ENCODE assay signal across 8 cellular contexts in genomic region chr11:15113381-15113780, GRCh38. TPM values are rescaled to one million over a fixed set of nuclear protein-coding genes. Genes with fewer than 3 reads are reported as not detected.
DNase-seq lines count a peak whose midpoint lies in the region; ATAC-seq, FAIRE-seq and TF ChIP-seq lines count a peak whose summit lies in the region.
"Had no signal": no experiment of that assay in that cellular context is flagged by ENCODE, and none has a peak within 500 bp of the region (broad histone marks: within the 10 kb centered on the region; RNA-seq: fewer than 3 reads in every experiment).

No MANE protein-coding gene starts in this region.

- no peak overlapping the region for H2AFZ ChIP-seq in HepG2 (ENCODE audit: low read length)

- DNase-seq in Peyer's patch: peak in 2 of 3 donors; percentile 80 to 83
- DNase-seq in renal cortical epithelial cell (ENCODE audit: low read depth): peak; percentile 56
- DNase-seq in HepG2 (ENCODE audit: low spot score): no peak
- DNase-seq in midbrain (lab: John Stamatoyannopoulos, UW): no peak
- no peak for DNase-seq in iPS-NIHi11 (ENCODE audit: low spot score)

- ATAC-seq in GM19351 (IDR thresholded peaks at IDR 0.05; ENCODE audit: unreplicated experiment): peak; percentile 85
- peak; percentile 94 for ATAC-seq in HG03025 (IDR thresholded peaks at IDR 0.05; ENCODE audit: low FRiP score, unreplicated experiment)
- no peak for ATAC-seq in HepG2

- H3K4me2 ChIP-seq in HepG2 (ENCODE audit: low read depth, low read length): no peak overlapping the region

- TF ChIP-seq RAD21 in HepG2 (CRISPR knock-in tag; IDR thresholded peaks at IDR 0.05): no peak

- H3K27ac ChIP-seq in Peyer's patch (peak overlapping the region in 1 of 4 donors; percentile 27), HepG2 (ENCODE audit: extremely low read length, insufficient read depth, low read length) (no peak overlapping the region)

- TF ChIP-seq EP300 in HepG2 (IDR thresholded peaks at IDR 0.05; ENCODE audit: low read depth in 2 of 2, low read length in 2 of 2) (no peak), HepG2 (CRISPR knock-in tag; IDR thresholded peaks at IDR 0.05; ENCODE audit: borderline replicate concordance) (no peak)

- POLR2A ChIA-PET in HepG2 (lab: Yijun Ruan, JAX): no interaction called here

- H3K79me2 ChIP-seq in HepG2 (ENCODE audit: insufficient read depth, low read length): no peaks in the 10 kb centered on the region

- CTCF ChIA-PET in HepG2 (lab: Yijun Ruan, JAX; ENCODE audit: low intra/inter-chr PET ratio, low total read pairs): no interaction called here

- no peak overlapping the region for H3K9ac ChIP-seq in HepG2 (ENCODE audit: insufficient read depth, low read depth, low read length)

- intact Hi-C loops in HepG2 (cut with micrococcal nuclease; ENCODE audit: unreplicated experiment): no loop called here

- no peaks in the 10 kb centered on the region for H3K36me3 ChIP-seq in Peyer's patch
- H3K36me3 ChIP-seq in HepG2 (replicated peaks in 1 of 2; ENCODE audit: control insufficient read depth in 1 of 2, insufficient read depth in 2 of 2, low read length in 2 of 2): no peaks in the 10 kb centered on the region

- WGBS in HepG2 (ENCODE audit: low lambda C conversion rate): 57% methylated on average over 5 of the region's 5 CpGs

- no peaks in the 10 kb centered on the region for H3K9me3 ChIP-seq in Peyer's patch
- no peaks in the 10 kb centered on the region for H3K9me3 ChIP-seq in HepG2 (ENCODE audit: low read length)

- TF ChIP-seq POLR2A in Peyer's patch (IDR thresholded peaks at IDR 0.05) (no peak), HepG2 (IDR thresholded peaks at IDR 0.05; ENCODE audit: insufficient read depth in 1 of 2, low read depth in 2 of 2, low read length in 2 of 2) (no peak)

- no TSS peak for BruUV-seq in HepG2 (replicated peaks; lab: Mats Ljungman, UMichigan)

- no peaks in the 10 kb centered on the region for H4K20me1 ChIP-seq in HepG2 (ENCODE audit: insufficient read depth, low read length)

- in situ Hi-C loops in HepG2 (cut with HindIII; ENCODE audit: extremely low pct_ligation_motif_present, low pct_unique_long_range_greater_than_20kb): no loop called here

- no peak overlapping the region for H3K4me3 ChIP-seq in Peyer's patch
- H3K4me3 ChIP-seq in HepG2 (replicated peaks in 1 of 3; ENCODE audit: insufficient read depth in 1 of 3, low read depth in 2 of 3, low read length in 3 of 3): no peak overlapping the region

- FAIRE-seq in HepG2 (lab: Jason Lieb, UNC): no peak
- FAIRE-seq: colon had no signal

- H3K27me3 ChIP-seq in Peyer's patch: no peaks in the 10 kb centered on the region
- H3K27me3 ChIP-seq in HepG2 (ENCODE audit: control insufficient read depth in 1 of 2, insufficient read depth in 2 of 2, low read length in 2 of 2): no peaks in the 10 kb centered on the region; a peak in 1 of 5 replicates

- peaks cover 0 to 12% (median 0%) of the 10 kb centered on the region in 4 donors for H3K4me1 ChIP-seq in Peyer's patch
- H3K4me1 ChIP-seq in HepG2 (ENCODE audit: insufficient read depth, low read length): no peaks in the 10 kb centered on the region

- no peak for TF ChIP-seq CTCF in Peyer's patch (IDR thresholded peaks at IDR 0.05)
- TF ChIP-seq CTCF in HepG2 (CRISPR knock-in tag; IDR thresholded peaks at IDR 0.05): no peak

TF ChIP-seq in HepG2, 621 proteins besides CTCF, POLR2A, EP300 and RAD21 (continues in another document):
- TF ChIP-seq DBP (CRISPR knock-in tag; IDR thresholded peaks at IDR 0.05; ENCODE audit: not compliant biosample characterization) (no peak), ZNF577 (CRISPR knock-in tag; IDR thresholded peaks at IDR 0.05; ENCODE audit: borderline replicate concordance, low read depth) (no peak), SMARCC2 (IDR thresholded peaks at IDR 0.05) (no peak), FOXK2 (IDR thresholded peaks at IDR 0.05) (no peak)
- TF ChIP-seq, protein P1, sequence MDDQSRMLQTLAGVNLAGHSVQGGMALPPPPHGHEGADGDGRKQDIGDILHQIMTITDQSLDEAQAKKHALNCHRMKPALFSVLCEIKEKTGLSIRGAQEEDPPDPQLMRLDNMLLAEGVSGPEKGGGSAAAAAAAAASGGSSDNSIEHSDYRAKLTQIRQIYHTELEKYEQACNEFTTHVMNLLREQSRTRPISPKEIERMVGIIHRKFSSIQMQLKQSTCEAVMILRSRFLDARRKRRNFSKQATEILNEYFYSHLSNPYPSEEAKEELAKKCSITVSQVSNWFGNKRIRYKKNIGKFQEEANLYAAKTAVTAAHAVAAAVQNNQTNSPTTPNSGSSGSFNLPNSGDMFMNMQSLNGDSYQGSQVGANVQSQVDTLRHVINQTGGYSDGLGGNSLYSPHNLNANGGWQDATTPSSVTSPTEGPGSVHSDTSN (CRISPR knock-in tag; IDR thresholded peaks at IDR 0.05; ENCODE audit: borderline replicate concordance): no peak

RNA-seq across cellular contexts. Expression of gene INSC, which starts 1.3 kb away (rescaled TPM):
- 10 to 100 TPM in 1 of 4 donors, 1 to 10 TPM in 3; 3.0 to 28.1 (median 6.8) TPM for total RNA-seq in Peyer's patch
- 0.15 and 0.52 TPM in 2 replicates for total RNA-seq in renal cortical epithelial cell
- not detected in 2 replicates for total RNA-seq in HepG2 (2016; rRNA removed; fragmentation: Illumina TruSeq; extraction: Trizol)
- total RNA-seq in HepG2 (2016; cell fraction: cytosol; rRNA removed; fragmentation: Illumina TruSeq; extraction: Trizol; ENCODE audit: low read depth): not detected in 2 replicates
- not detected in 2 replicates for total RNA-seq in HepG2 (2016; cell fraction: insoluble cytoplasmic fraction; rRNA removed; fragmentation: Illumina TruSeq; extraction: Trizol)
- total RNA-seq in HepG2 (2016; cell fraction: membrane; rRNA removed; fragmentation: Illumina TruSeq; extraction: Trizol): not detected in 2 replicates
- total RNA-seq in HepG2 (2016; cell fraction: nucleus; rRNA removed; fragmentation: Illumina TruSeq; extraction: Trizol): not detected in 2 replicates
- polyA plus RNA-seq in HepG2 (2011; rRNA removed): 0.05 and 0.09 TPM in 2 replicates
- polyA plus RNA-seq in HepG2 (2011; cell fraction: cytosol; rRNA removed): not detected in 2 replicates
- 0.12 and 0.24 TPM in 2 replicates for polyA plus RNA-seq in HepG2 (2011; cell fraction: nucleus; rRNA removed)
- polyA plus RNA-seq in HepG2 (2012): not detected in 2 replicates
- polyA plus RNA-seq in HepG2 (2016; cell fraction: cytosol; fragmentation: Illumina TruSeq; extraction: Trizol; ENCODE audit: low read depth): not detected in 2 replicates
- not detected in 2 replicates for polyA plus RNA-seq in HepG2 (2016; cell fraction: insoluble cytoplasmic fraction; fragmentation: Illumina TruSeq; extraction: Trizol; ENCODE audit: low read depth)
- polyA plus RNA-seq in HepG2 (2016; cell fraction: membrane; fragmentation: Illumina TruSeq; extraction: Trizol; ENCODE audit: low read depth): not detected in 2 replicates
- polyA plus RNA-seq in HepG2 (2016; cell fraction: nucleus; fragmentation: Illumina TruSeq; extraction: Trizol; ENCODE audit: insufficient read depth, low read depth): not detected in 2 replicates
- not detected in 2 replicates for polyA minus RNA-seq in HepG2 (2011; rRNA and poly(A)+ RNA removed; ENCODE audit: low replicate concordance)
- not detected in 2 replicates for polyA minus RNA-seq in HepG2 (2011; cell fraction: cytosol; rRNA and poly(A)+ RNA removed)
- polyA minus RNA-seq in HepG2 (2011; cell fraction: nucleus; rRNA and poly(A)+ RNA removed): not detected in 2 replicates

RNA-seq across cellular contexts. Expression of gene CALCB, which starts 40.0 kb away (rescaled TPM):
- total RNA-seq in Peyer's patch (1 to 10 TPM in 1 of 4 donors, under 1 TPM in 1, not detected in 2; 0.67 to 5.0 TPM), renal cortical epithelial cell (0.15 TPM in 1 of 2 replicates, not detected in the other), HepG2 (2016; rRNA removed; fragmentation: Illumina TruSeq; extraction: Trizol) (not detected in 2 replicates)
- not detected in 2 replicates for total RNA-seq in HepG2 (2016; cell fraction: cytosol; rRNA removed; fragmentation: Illumina TruSeq; extraction: Trizol; ENCODE audit: low read depth)
- not detected in 2 replicates for total RNA-seq in HepG2 (2016; cell fraction: insoluble cytoplasmic fraction; rRNA removed; fragmentation: Illumina TruSeq; extraction: Trizol)
- not detected in 2 replicates for total RNA-seq in HepG2 (2016; cell fraction: membrane; rRNA removed; fragmentation: Illumina TruSeq; extraction: Trizol)
- total RNA-seq in HepG2 (2016; cell fraction: nucleus; rRNA removed; fragmentation: Illumina TruSeq; extraction: Trizol): not detected in 2 replicates
- not detected in 2 replicates for polyA plus RNA-seq in HepG2 (2011; rRNA removed)
- not detected in 2 replicates for polyA plus RNA-seq in HepG2 (2011; cell fraction: cytosol; rRNA removed)
- polyA plus RNA-seq in HepG2 (2011; cell fraction: nucleus; rRNA removed): 0.05 and 0.11 TPM in 2 replicates
- polyA plus RNA-seq in HepG2 (2012): not detected in 2 replicates
- polyA plus RNA-seq in HepG2 (2016; cell fraction: cytosol; fragmentation: Illumina TruSeq; extraction: Trizol; ENCODE audit: low read depth): not detected in 2 replicates
- polyA plus RNA-seq in HepG2 (2016; cell fraction: insoluble cytoplasmic fraction; fragmentation: Illumina TruSeq; extraction: Trizol; ENCODE audit: low read depth): not detected in 2 replicates
- not detected in 2 replicates for polyA plus RNA-seq in HepG2 (2016; cell fraction: membrane; fragmentation: Illumina TruSeq; extraction: Trizol; ENCODE audit: low read depth)
- not detected in 2 replicates for polyA plus RNA-seq in HepG2 (2016; cell fraction: nucleus; fragmentation: Illumina TruSeq; extraction: Trizol; ENCODE audit: insufficient read depth, low read depth)
- polyA minus RNA-seq in HepG2 (2011; rRNA and poly(A)+ RNA removed; ENCODE audit: low replicate concordance): not detected in 2 replicates
- not detected in 2 replicates for polyA minus RNA-seq in HepG2 (2011; cell fraction: cytosol; rRNA and poly(A)+ RNA removed)
- 0.26 TPM in 1 of 2 replicates, not detected in the other for polyA minus RNA-seq in HepG2 (2011; cell fraction: nucleus; rRNA and poly(A)+ RNA removed)

Comparison
In these comparisons a context has a peak if more than half of its experiments do, and no peak if none do; other contexts are left out.
1. DNase-seq: peak in Peyer's patch (2 of 3) and renal cortical epithelial cell (single experiment); none in HepG2 (single experiment), midbrain (single experiment) and iPS-NIHi11 (single experiment).